In genomic region chr12:128521981-128522380, GRCh38 we compare ENCODE assay signal across 29 cellular contexts.
"Had no signal": no experiment of that assay in that cellular context is flagged by ENCODE, and none has a peak within 500 bp of the region (broad histone marks: within the 10 kb centered on the region; RNA-seq: fewer than 3 reads in every experiment).

No MANE protein-coding gene starts in this region.

- H3K4me1 Mint-ChIP-seq: endodermal cell had no signal

- H3K9me3 Mint-ChIP-seq: dendritic cell treated with granulocyte-macrophage colony-stimulating factor and Interleukin-4, amounts not matched to agents 40 ng/mL and 50 ng/mL, for 4 days; effector memory CD8-positive, alpha-beta T cell had no signal

- H3K4me3 ChIP-seq: colonic mucosa, coronary artery, dorsolateral prefrontal cortex, esophagus muscularis mucosa, esophagus squamous epithelium, gastrocnemius medialis, gastroesophageal sphincter, heart left ventricle, heart right ventricle, hepatocyte had no signal

- H3K27me3 ChIP-seq: colonic mucosa, dorsolateral prefrontal cortex, esophagus squamous epithelium, foreskin keratinocyte, gastrocnemius medialis, gastroesophageal sphincter, heart left ventricle, heart right ventricle, hepatocyte had no signal

- H3K4me1 ChIP-seq: colonic mucosa, esophagus muscularis mucosa, esophagus squamous epithelium, foreskin keratinocyte, gastrocnemius medialis, gastroesophageal sphincter, heart left ventricle, heart right ventricle had no signal

- H3K27ac ChIP-seq: colonic mucosa, coronary artery, dorsolateral prefrontal cortex, epithelial cell of prostate, esophagus muscularis mucosa, esophagus squamous epithelium, foreskin keratinocyte, gastrocnemius medialis, gastroesophageal sphincter, heart left ventricle, heart right ventricle, hepatocyte had no signal

- H3K27ac Mint-ChIP-seq: dendritic cell treated with granulocyte-macrophage colony-stimulating factor and Interleukin-4, amounts not matched to agents 40 ng/mL and 50 ng/mL, for 4 days; effector memory CD8-positive, alpha-beta T cell; endodermal cell had no signal

- H3K27me3 Mint-ChIP-seq: dendritic cell treated with granulocyte-macrophage colony-stimulating factor and Interleukin-4, amounts not matched to agents 40 ng/mL and 50 ng/mL, for 4 days had no signal

- H3K9me3 ChIP-seq: colonic mucosa, gastrocnemius medialis had no signal

- ATAC-seq: effector memory CD8-positive, alpha-beta T cell; esophagus mucosa; foreskin keratinocyte; gastrocnemius medialis; gastroesophageal sphincter; heart left ventricle; heart right ventricle had no signal

- H3K4me3 Mint-ChIP-seq: dendritic cell treated with granulocyte-macrophage colony-stimulating factor and Interleukin-4, amounts not matched to agents 40 ng/mL and 50 ng/mL, for 4 days; effector memory CD8-positive, alpha-beta T cell; endodermal cell had no signal

- H3K36me3 ChIP-seq: colonic mucosa, esophagus muscularis mucosa, esophagus squamous epithelium, gastrocnemius medialis, gastroesophageal sphincter, heart left ventricle, heart right ventricle had no signal

- DNase-seq: colonic mucosa; cortex of kidney; dermis blood vessel endothelial cell; effector CD4-positive, alpha-beta T cell; effector CD8-positive, alpha-beta T cell; effector memory CD4-positive, alpha-beta T cell; effector memory CD8-positive, alpha-beta T cell; endodermal cell; erythroblast; esophagus squamous epithelium; foreskin fibroblast; foreskin keratinocyte; foreskin melanocyte; gastrocnemius medialis; glutamatergic neuron; head of caudate nucleus; heart left ventricle; heart right ventricle had no signal

- FAIRE-seq: endometrium, endothelial cell of umbilical vein, frontal cortex had no signal
